Comparison of ENCODE assay signal across 8 cellular contexts in genomic region chr6:112311950-112312547, GRCh38.
A peak's percentile ranks its signal among the peaks of the same experiment; 100 is the strongest.
DNase-seq lines count a peak whose midpoint lies in the region; ATAC-seq and TF ChIP-seq lines count a peak whose summit lies in the region.

No MANE protein-coding gene starts in this region.

- peak; percentile 27 to 46 for DNase-seq in AML-193 (lab: John Stamatoyannopoulos, UW)
- peak; percentile 36 for DNase-seq in epithelial cell of esophagus (ENCODE audit: low read depth)
- peak; percentile 28 for DNase-seq in pons (ENCODE audit: low spot score)
- DNase-seq in activated CD4-positive, CD25-positive, alpha-beta regulatory T cell treated with anti-CD3 and anti-CD28 coated beads, Interleukin-2, amount 50 U/mL, for 72 hours, result no peak
- DNase-seq in stimulated activated CD4-positive, alpha-beta T cell treated with anti-CD3 and anti-CD28 coated beads, Interleukin-4, amount 100 ng/mL, for 1 hour, result no peak

- no peaks in the 10 kb centered on the region for H3F3A ChIP-seq in OCI-LY1 (ENCODE audit: insufficient read depth, low read length)

- H2AFZ ChIP-seq in OCI-LY1 (ENCODE audit: low read length), result no peak overlapping the region

- no peak overlapping the region for H3K4me2 ChIP-seq in OCI-LY1 (ENCODE audit: low read length)

- peak; percentile 32 for ATAC-seq in GM21367 (IDR thresholded peaks at IDR 0.05; ENCODE audit: unreplicated experiment)
- ATAC-seq in GM21528 (IDR thresholded peaks at IDR 0.05; ENCODE audit: low FRiP score, unreplicated experiment), result no peak

- no peak overlapping the region for H3K9ac ChIP-seq in OCI-LY1 (ENCODE audit: low read length)

- H3K36me3 ChIP-seq in OCI-LY1 (ENCODE audit: insufficient read depth, low read length), result no peaks in the 10 kb centered on the region

- H3K4me1 ChIP-seq in OCI-LY1 (ENCODE audit: insufficient read depth, low read length, severe bottlenecking), result no peaks in the 10 kb centered on the region

- H3K4me3 ChIP-seq in OCI-LY1 (ENCODE audit: low read depth, low read length, poor library complexity, severe bottlenecking) (no peak overlapping the region), epithelial cell of esophagus (ENCODE audit: low read length) (no peak overlapping the region)

- no peaks in the 10 kb centered on the region for H4K20me1 ChIP-seq in OCI-LY1 (ENCODE audit: insufficient read depth, low read length)

- H3K9me2 ChIP-seq in OCI-LY1 (ENCODE audit: low read depth, low read length), result no peaks in the 10 kb centered on the region

- no peak overlapping the region for H3K27ac ChIP-seq in OCI-LY1 (ENCODE audit: low read depth, low read length, poor library complexity, severe bottlenecking)

- no peaks in the 10 kb centered on the region for H3K9me3 ChIP-seq in OCI-LY1 (ENCODE audit: low read length)

- H3K79me2 ChIP-seq in OCI-LY1 (ENCODE audit: insufficient read depth, low read length), result no peaks in the 10 kb centered on the region

- H3K27me3 ChIP-seq in OCI-LY1 (ENCODE audit: insufficient read depth, low read length), result no peaks in the 10 kb centered on the region

- peak; percentile 60 for TF ChIP-seq CTCF in OCI-LY1 (IDR thresholded peaks at IDR 0.05; ENCODE audit: low read length)
- TF ChIP-seq CTCF in epithelial cell of esophagus (IDR thresholded peaks at IDR 0.05; ENCODE audit: insufficient read depth, low read depth, low read length, missing control alignments), result peak; percentile 71

Comparison
In these comparisons a context has a peak if more than half of its experiments do, and no peak if none do; other contexts are left out.
1. DNase-seq: peak in AML-193 (2 of 2), epithelial cell of esophagus (single experiment) and pons (single experiment); none in activated CD4-positive, CD25-positive, alpha-beta regulatory T cell treated with anti-CD3 and anti-CD28 coated beads, Interleukin-2, amount 50 U/mL, for 72 hours (single experiment) and stimulated activated CD4-positive, alpha-beta T cell treated with anti-CD3 and anti-CD28 coated beads, Interleukin-4, amount 100 ng/mL, for 1 hour (single experiment).